26 cellular contexts compared by ENCODE assay signal in genomic region chr4:24748023-24748422, GRCh38. TPM values are rescaled to one million over a fixed set of nuclear protein-coding genes. Genes with fewer than 3 reads are reported as not detected.
"Had no signal": no experiment of that assay in that cellular context is flagged by ENCODE, and none has a peak within 500 bp of the region (broad histone marks: within the 10 kb centered on the region; RNA-seq: fewer than 3 reads in every experiment).

No MANE protein-coding gene starts in this region.

- DNase-seq: hypothalamus; immature natural killer cell; kidney; left colon; left ventricle myocardium inferior; midbrain; mucosa of descending colon; naive thymus-derived CD4-positive, alpha-beta T cell; pancreas; posterior cingulate gyrus; stimulated activated CD4-positive, alpha-beta T cell treated with anti-CD3 and anti-CD28 coated beads, Interleukin-12 subunit alpha, Interleukin-12 subunit beta, amount 100 ng/mL, for 4 hours; stimulated activated CD4-positive, alpha-beta T cell treated with anti-CD3 and anti-CD28 coated beads, Interleukin-4, amount 100 ng/mL, for 24 hours; stimulated activated naive CD4-positive, alpha-beta T cell; tibial artery; upper lobe of right lung had no signal

- H3K4me3 Mint-ChIP-seq: immature natural killer cell; memory B cell; naive thymus-derived CD4-positive, alpha-beta T cell; natural killer cell treated with Interleukin-12 subunit alpha and Interleukin-12 subunit beta and Interleukin-15 and Interleukin-18, amount 100 ng/mL, for 72 hours; stimulated activated effector memory CD8-positive, alpha-beta T cell treated with anti-CD3 and anti-CD28 coated beads, Interleukin-12 subunit alpha, Interleukin-12 subunit beta, amount 100 ng/mL, for 72 hours; stimulated activated naive CD8-positive, alpha-beta T cell treated with anti-CD3 and anti-CD28 coated beads, Interleukin-15, Interleukin-2, amounts not matched to agents 100 ng/mL and 50 ng/mL, for 24 hours had no signal

- H3K27ac ChIP-seq: left ventricle myocardium inferior, pancreas, prostate gland, skin epidermis, suprapubic skin, thoracic aorta, tibial artery, upper lobe of right lung had no signal

- H3K27me3 Mint-ChIP-seq: stimulated activated naive CD8-positive, alpha-beta T cell treated with anti-CD3 and anti-CD28 coated beads, Interleukin-15, Interleukin-2, amounts not matched to agents 100 ng/mL and 50 ng/mL, for 24 hours had no signal

- H3K27ac Mint-ChIP-seq: memory B cell; naive thymus-derived CD4-positive, alpha-beta T cell; natural killer cell treated with Interleukin-12 subunit alpha and Interleukin-12 subunit beta and Interleukin-15 and Interleukin-18, amount 100 ng/mL, for 72 hours; stimulated activated effector memory CD8-positive, alpha-beta T cell treated with anti-CD3 and anti-CD28 coated beads, Interleukin-12 subunit alpha, Interleukin-12 subunit beta, amount 100 ng/mL, for 72 hours; stimulated activated naive CD8-positive, alpha-beta T cell treated with anti-CD3 and anti-CD28 coated beads, Interleukin-15, Interleukin-2, amounts not matched to agents 100 ng/mL and 50 ng/mL, for 24 hours had no signal

- H3K4me1 ChIP-seq: left ventricle myocardium inferior, pancreas, prostate gland, tibial artery, upper lobe of right lung had no signal

- H3K27me3 ChIP-seq: pancreas, suprapubic skin, tibial artery, upper lobe of right lung had no signal

- H3K4me3 ChIP-seq: left ventricle myocardium inferior, lung, mucosa of descending colon, pancreas, prostate gland, skin epidermis, suprapubic skin, thoracic aorta, tibial artery, upper lobe of right lung had no signal

- ATAC-seq: left colon; mucosa of descending colon; naive thymus-derived CD4-positive, alpha-beta T cell; natural killer cell treated with Interleukin-12 subunit alpha and Interleukin-12 subunit beta and Interleukin-15 and Interleukin-18, amount 100 ng/mL, for 72 hours; pancreas; sciatic nerve; stimulated activated effector memory CD8-positive, alpha-beta T cell treated with anti-CD3 and anti-CD28 coated beads, Interleukin-12 subunit alpha, Interleukin-12 subunit beta, amount 100 ng/mL, for 72 hours; upper lobe of right lung had no signal

- H3K9me3 Mint-ChIP-seq: stimulated activated effector memory CD8-positive, alpha-beta T cell treated with anti-CD3 and anti-CD28 coated beads, Interleukin-12 subunit alpha, Interleukin-12 subunit beta, amount 100 ng/mL, for 72 hours; stimulated activated naive CD8-positive, alpha-beta T cell treated with anti-CD3 and anti-CD28 coated beads, Interleukin-15, Interleukin-2, amounts not matched to agents 100 ng/mL and 50 ng/mL, for 24 hours had no signal

- H3K4me1 Mint-ChIP-seq: immature natural killer cell; memory B cell; naive thymus-derived CD4-positive, alpha-beta T cell; stimulated activated effector memory CD8-positive, alpha-beta T cell treated with anti-CD3 and anti-CD28 coated beads, Interleukin-12 subunit alpha, Interleukin-12 subunit beta, amount 100 ng/mL, for 72 hours had no signal

- H3K36me3 Mint-ChIP-seq: immature natural killer cell; memory B cell; naive thymus-derived CD4-positive, alpha-beta T cell; natural killer cell treated with Interleukin-12 subunit alpha and Interleukin-12 subunit beta and Interleukin-15 and Interleukin-18, amount 100 ng/mL, for 72 hours; stimulated activated effector memory CD8-positive, alpha-beta T cell treated with anti-CD3 and anti-CD28 coated beads, Interleukin-12 subunit alpha, Interleukin-12 subunit beta, amount 100 ng/mL, for 72 hours had no signal

- H3K9me3 ChIP-seq: left ventricle myocardium inferior, mucosa of descending colon, pancreas, prostate gland, suprapubic skin, thoracic aorta, tibial artery, upper lobe of right lung had no signal

- H3K36me3 ChIP-seq: left ventricle myocardium inferior, pancreas, prostate gland, suprapubic skin, thoracic aorta, tibial artery, upper lobe of right lung had no signal

RNA-seq across cellular contexts. Expression of gene SOD3, which starts 47.4 kb away (rescaled TPM):
- total RNA-seq: naive thymus-derived CD4-positive, alpha-beta T cell; natural killer cell treated with Interleukin-12 subunit alpha and Interleukin-12 subunit beta and Interleukin-15 and Interleukin-18, amount 100 ng/mL, for 72 hours had no signal
- polyA plus RNA-seq: immature natural killer cell; naive thymus-derived CD4-positive, alpha-beta T cell; neural cell had no signal
